8 cellular contexts compared by ENCODE assay signal in the genomic region with DNA sequence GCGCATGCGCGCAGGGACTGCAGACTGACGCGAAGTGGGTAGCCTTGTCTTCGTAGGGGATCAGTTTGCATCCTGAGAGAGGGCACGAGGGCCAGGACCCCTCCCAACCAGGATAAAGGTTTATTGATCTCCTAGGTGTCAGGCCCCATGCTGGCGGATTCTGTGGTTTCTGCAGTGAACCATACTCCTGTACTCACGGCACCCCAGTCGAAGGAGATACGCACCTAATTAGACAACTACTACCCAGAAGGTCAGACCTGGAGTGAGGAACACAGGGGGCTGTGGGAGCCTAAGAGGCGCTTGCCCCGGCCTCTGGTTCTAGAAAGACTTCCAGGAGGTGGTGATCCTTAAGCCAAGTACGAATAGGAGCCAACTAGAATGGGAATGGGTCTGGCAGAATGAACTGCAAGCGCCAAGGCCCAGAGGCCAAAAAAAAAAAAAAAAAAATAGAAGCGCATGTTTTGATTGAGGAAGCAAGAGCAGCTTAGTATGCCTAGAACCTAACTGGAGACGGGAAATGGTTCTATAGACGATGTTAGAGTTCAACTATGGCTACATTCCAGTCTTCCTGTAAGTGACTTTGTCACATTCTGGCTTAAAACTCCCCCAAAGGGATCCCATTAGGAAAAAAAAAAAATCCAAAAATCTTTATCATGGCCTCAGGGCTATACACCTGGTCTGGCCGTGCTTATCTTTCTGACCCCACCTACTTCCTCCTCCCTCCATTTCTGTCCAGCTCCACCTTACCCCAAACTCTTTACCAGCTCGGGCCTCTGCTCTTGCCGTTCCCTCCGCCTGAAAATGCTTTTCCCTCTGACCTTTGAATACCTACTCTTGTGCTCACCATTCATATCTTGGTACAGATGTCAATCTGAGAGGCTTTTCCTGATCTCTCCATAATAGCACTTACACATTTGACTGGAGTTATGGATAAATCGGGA. TPM values are rescaled to one million over a fixed set of nuclear protein-coding genes. Genes with fewer than 3 reads are reported as not detected.
DNase-seq lines count a peak whose midpoint lies in the region; ATAC-seq and TF ChIP-seq lines count a peak whose summit lies in the region.

No MANE protein-coding gene starts in this region.

- POLR2A ChIA-PET in activated CD8-positive, alpha-beta T cell treated with anti-CD3 and anti-CD28 coated beads, Interleukin-2, amount 10 ng/mL, durations not matched to agents 7 days and 5 days (lab: Charles Lee), result interaction anchor here (0.6 to 0.9 kb wide), 3 partner anchors 87 to 203 kb away, joined by 3 read pairs; a partner anchor contains a TSS

- H3K4me3 ChIP-seq in fibroblast of mammary gland (ENCODE audit: control insufficient read depth, low read depth, low read length) (peak overlapping the region; percentile 87), skeletal muscle cell (ENCODE audit: low read depth, low read length) (peak overlapping the region; percentile 71)

- H3K4me3 Mint-ChIP-seq in activated CD8-positive, alpha-beta T cell treated with anti-CD3 and anti-CD28 coated beads, Interleukin-2, amount 10 ng/mL, durations not matched to agents 7 days and 5 days, result peak overlapping the region; percentile 94

- peak overlapping the region; percentile 98 for H3K27ac Mint-ChIP-seq in activated CD8-positive, alpha-beta T cell treated with anti-CD3 and anti-CD28 coated beads, Interleukin-2, amount 10 ng/mL, durations not matched to agents 7 days and 5 days

- H3K36me3 Mint-ChIP-seq in activated CD8-positive, alpha-beta T cell treated with anti-CD3 and anti-CD28 coated beads, Interleukin-2, amount 10 ng/mL, durations not matched to agents 7 days and 5 days (ENCODE audit: low read depth), result peaks cover 2% of the 10 kb centered on the region

- CTCF ChIA-PET in activated CD8-positive, alpha-beta T cell treated with anti-CD3 and anti-CD28 coated beads, Interleukin-2, amount 10 ng/mL, durations not matched to agents 7 days and 5 days (lab: Charles Lee), result interaction anchor here (1.6 kb wide), 1 partner anchor 95 kb away, joined by 3 read pairs; no protein-coding TSS in a partner anchor

- peaks cover 32% of the 10 kb centered on the region for H3K4me1 Mint-ChIP-seq in activated CD8-positive, alpha-beta T cell treated with anti-CD3 and anti-CD28 coated beads, Interleukin-2, amount 10 ng/mL, durations not matched to agents 7 days and 5 days (ENCODE audit: low read depth)

- ATAC-seq in HG03378 (IDR thresholded peaks at IDR 0.05; ENCODE audit: unreplicated experiment), result peak; percentile 3
- ATAC-seq in activated CD8-positive, alpha-beta T cell treated with anti-CD3 and anti-CD28 coated beads, Interleukin-2, amount 10 ng/mL, durations not matched to agents 7 days and 5 days, result no peak

- DNase-seq in activated CD8-positive, alpha-beta T cell treated with anti-CD3 and anti-CD28 coated beads, Interleukin-2, amount 10 ng/mL, durations not matched to agents 7 days and 5 days, result peak; percentile 91
- DNase-seq in fibroblast of mammary gland (ENCODE audit: low read depth) (no peak), skeletal muscle cell (ENCODE audit: low read depth) (no peak), kidney tubule cell (ENCODE audit: low spot score) (no peak), NCI-H226 (no peak), NCI-H2196 treated with DMSO at 0.1 percent for 48 hours (lab: John Stamatoyannopoulos, UW; ENCODE audit: unreplicated experiment) (no peak), DMS114 treated with DMSO at 0.1 percent for 48 hours (lab: John Stamatoyannopoulos, UW; ENCODE audit: unreplicated experiment) (no peak)

- no peak for TF ChIP-seq CTCF in fibroblast of mammary gland (conservative IDR thresholded peaks at IDR 0.05; ENCODE audit: control insufficient read depth, insufficient read depth, low read depth, low read length)

- H3K27me3 Mint-ChIP-seq in activated CD8-positive, alpha-beta T cell treated with anti-CD3 and anti-CD28 coated beads, Interleukin-2, amount 10 ng/mL, durations not matched to agents 7 days and 5 days (ENCODE audit: low read depth), result no peaks in the 10 kb centered on the region

- H3K9me3 Mint-ChIP-seq in activated CD8-positive, alpha-beta T cell treated with anti-CD3 and anti-CD28 coated beads, Interleukin-2, amount 10 ng/mL, durations not matched to agents 7 days and 5 days (ENCODE audit: insufficient read depth), result no peaks in the 10 kb centered on the region

RNA-seq across cellular contexts. Expression of a gene that starts 0.9 kb away (rescaled TPM):
- total RNA-seq in activated CD8-positive, alpha-beta T cell treated with anti-CD3 and anti-CD28 coated beads, Interleukin-2, amount 10 ng/mL, durations not matched to agents 7 days and 5 days, result 10 to 100 TPM; 29.9 to 31.5 TPM

RNA-seq across cellular contexts. Expression of a gene that starts 8.4 kb away (rescaled TPM):
- under 1 TPM; 0.71 to 0.73 TPM for total RNA-seq in activated CD8-positive, alpha-beta T cell treated with anti-CD3 and anti-CD28 coated beads, Interleukin-2, amount 10 ng/mL, durations not matched to agents 7 days and 5 days

RNA-seq across cellular contexts. Expression of a gene that starts 19.3 kb away (rescaled TPM):
- under 1 TPM; 0.10 to 0.40 TPM for total RNA-seq in activated CD8-positive, alpha-beta T cell treated with anti-CD3 and anti-CD28 coated beads, Interleukin-2, amount 10 ng/mL, durations not matched to agents 7 days and 5 days

RNA-seq across cellular contexts. Expression of a gene that starts 23.9 kb away (rescaled TPM):
- total RNA-seq in activated CD8-positive, alpha-beta T cell treated with anti-CD3 and anti-CD28 coated beads, Interleukin-2, amount 10 ng/mL, durations not matched to agents 7 days and 5 days, result 10 to 100 TPM; 14.1 to 17.3 TPM

RNA-seq across cellular contexts. Expression of a gene that starts 24.4 kb away (rescaled TPM):
- total RNA-seq in activated CD8-positive, alpha-beta T cell treated with anti-CD3 and anti-CD28 coated beads, Interleukin-2, amount 10 ng/mL, durations not matched to agents 7 days and 5 days, result 10 to 100 TPM; 11.2 to 14.0 TPM
